Comparison of ENCODE assay signal across 1 cellular context in genomic region chr1:25771246-25772114, GRCh38.
TF ChIP-seq lines count a peak whose summit lies in the region.

No MANE protein-coding gene starts in this region.

TF ChIP-seq in HepG2, 621 proteins besides CTCF, POLR2A, EP300 and RAD21 (continued from another document):
- TF ChIP-seq, protein P1, sequence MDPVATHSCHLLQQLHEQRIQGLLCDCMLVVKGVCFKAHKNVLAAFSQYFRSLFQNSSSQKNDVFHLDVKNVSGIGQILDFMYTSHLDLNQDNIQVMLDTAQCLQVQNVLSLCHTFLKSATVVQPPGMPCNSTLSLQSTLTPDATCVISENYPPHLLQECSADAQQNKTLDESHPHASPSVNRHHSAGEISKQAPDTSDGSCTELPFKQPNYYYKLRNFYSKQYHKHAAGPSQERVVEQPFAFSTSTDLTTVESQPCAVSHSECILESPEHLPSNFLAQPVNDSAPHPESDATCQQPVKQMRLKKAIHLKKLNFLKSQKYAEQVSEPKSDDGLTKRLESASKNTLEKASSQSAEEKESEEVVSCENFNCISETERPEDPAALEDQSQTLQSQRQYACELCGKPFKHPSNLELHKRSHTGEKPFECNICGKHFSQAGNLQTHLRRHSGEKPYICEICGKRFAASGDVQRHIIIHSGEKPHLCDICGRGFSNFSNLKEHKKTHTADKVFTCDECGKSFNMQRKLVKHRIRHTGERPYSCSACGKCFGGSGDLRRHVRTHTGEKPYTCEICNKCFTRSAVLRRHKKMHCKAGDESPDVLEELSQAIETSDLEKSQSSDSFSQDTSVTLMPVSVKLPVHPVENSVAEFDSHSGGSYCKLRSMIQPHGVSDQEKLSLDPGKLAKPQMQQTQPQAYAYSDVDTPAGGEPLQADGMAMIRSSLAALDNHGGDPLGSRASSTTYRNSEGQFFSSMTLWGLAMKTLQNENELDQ (CRISPR knock-in tag; IDR thresholded peaks at IDR 0.05; ENCODE audit: borderline replicate concordance) = no peak
- TF ChIP-seq REL (CRISPR knock-in tag; conservative IDR thresholded peaks at IDR 0.05) (0 out of 2 replicates have a peak, but pooled peaks have one; percentile 32), NFKB2 (CRISPR knock-in tag; IDR thresholded peaks at IDR 0.05; ENCODE audit: borderline replicate concordance) (peak; percentile 34; the same call in 1 of the 2 replicates), ZNF468 (CRISPR knock-in tag; IDR thresholded peaks at IDR 0.05) (no peak), FOSL1 (CRISPR knock-in tag; IDR thresholded peaks at IDR 0.05; ENCODE audit: borderline replicate concordance) (no peak), LCORL (IDR thresholded peaks at IDR 0.05) (no peak), LCORL (CRISPR knock-in tag; IDR thresholded peaks at IDR 0.05) (no peak), MTA1 (CRISPR knock-in tag; IDR thresholded peaks at IDR 0.05; ENCODE audit: borderline replicate concordance) (no peak), RFX3 (CRISPR knock-in tag; IDR thresholded peaks at IDR 0.05) (no peak), ZNF556 (CRISPR knock-in tag; IDR thresholded peaks at IDR 0.05; ENCODE audit: borderline replicate concordance) (no peak), ARNT2 (CRISPR knock-in tag; IDR thresholded peaks at IDR 0.05; ENCODE audit: low read depth) (0 out of 2 replicates have a peak, but pooled peaks have one; percentile 63), PHF21A (CRISPR knock-in tag; IDR thresholded peaks at IDR 0.05) (peak; percentile 23; the same call in 1 of the 2 replicates)
- TF ChIP-seq, protein P2, sequence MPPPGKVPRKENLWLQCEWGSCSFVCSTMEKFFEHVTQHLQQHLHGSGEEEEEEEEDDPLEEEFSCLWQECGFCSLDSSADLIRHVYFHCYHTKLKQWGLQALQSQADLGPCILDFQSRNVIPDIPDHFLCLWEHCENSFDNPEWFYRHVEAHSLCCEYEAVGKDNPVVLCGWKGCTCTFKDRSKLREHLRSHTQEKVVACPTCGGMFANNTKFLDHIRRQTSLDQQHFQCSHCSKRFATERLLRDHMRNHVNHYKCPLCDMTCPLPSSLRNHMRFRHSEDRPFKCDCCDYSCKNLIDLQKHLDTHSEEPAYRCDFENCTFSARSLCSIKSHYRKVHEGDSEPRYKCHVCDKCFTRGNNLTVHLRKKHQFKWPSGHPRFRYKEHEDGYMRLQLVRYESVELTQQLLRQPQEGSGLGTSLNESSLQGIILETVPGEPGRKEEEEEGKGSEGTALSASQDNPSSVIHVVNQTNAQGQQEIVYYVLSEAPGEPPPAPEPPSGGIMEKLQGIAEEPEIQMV (CRISPR knock-in tag; IDR thresholded peaks at IDR 0.05; ENCODE audit: low read depth) = 0 out of 2 replicates have a peak, but pooled peaks have one; percentile 32
